ENCODE assay signal across 1 cellular context in genomic region chr2:161031516-161031915, GRCh38.
TF ChIP-seq lines count a peak whose summit lies in the region.

No MANE protein-coding gene starts in this region.

TF ChIP-seq in IMR-90, 13 proteins besides CTCF, POLR2A, EP300 and RAD21:
- TF ChIP-seq CHD1 (IDR thresholded peaks at IDR 0.05; ENCODE audit: low read depth, low read length) (no peak), ELK1 (IDR thresholded peaks at IDR 0.05; ENCODE audit: borderline replicate concordance, low read depth, low read length) (no peak), SMC3 (IDR thresholded peaks at IDR 0.05; ENCODE audit: low read depth, low read length) (no peak), BHLHE40 (IDR thresholded peaks at IDR 0.05; ENCODE audit: low read depth, low read length) (no peak), MXI1 (IDR thresholded peaks at IDR 0.05; ENCODE audit: borderline replicate concordance, low read depth, low read length) (no peak), MAFK (IDR thresholded peaks at IDR 0.05; ENCODE audit: low read depth, low read length) (no peak), CEBPB (IDR thresholded peaks at IDR 0.05; ENCODE audit: low read depth, low read length) (no peak), USF2 (IDR thresholded peaks at IDR 0.05; ENCODE audit: low read depth, low read length) (no peak), FOS (IDR thresholded peaks at IDR 0.05; ENCODE audit: low read depth, low read length) (no peak), NFE2L2 (IDR thresholded peaks at IDR 0.05; ENCODE audit: low read depth, low read length) (no peak), MAZ (IDR thresholded peaks at IDR 0.05; ENCODE audit: borderline replicate concordance, low read depth, low read length) (no peak)
